In genomic region chr2:110173523-110173922, GRCh38 we compare ENCODE assay signal across 1 cellular context.
TF ChIP-seq lines count a peak whose summit lies in the region.

No MANE protein-coding gene starts in this region.

TF ChIP-seq in HepG2, 621 proteins besides CTCF, POLR2A, EP300 and RAD21:
- TF ChIP-seq ZNF674 (CRISPR knock-in tag; IDR thresholded peaks at IDR 0.05; ENCODE audit: low read depth) = no peak
- TF ChIP-seq YEATS2 (CRISPR knock-in tag; IDR thresholded peaks at IDR 0.05; ENCODE audit: borderline replicate concordance) = no peak
- TF ChIP-seq GPBP1L1 (CRISPR knock-in tag; IDR thresholded peaks at IDR 0.05) = no peak
- no peak for TF ChIP-seq BORCS8-MEF2B (CRISPR knock-in tag; IDR thresholded peaks at IDR 0.05)
- no peak for TF ChIP-seq SMAD1 (CRISPR knock-in tag; IDR thresholded peaks at IDR 0.05; ENCODE audit: borderline replicate concordance, low read depth)
- TF ChIP-seq REST (IDR thresholded peaks at IDR 0.05; ENCODE audit: borderline replicate concordance in 1 of 2, low read depth in 1 of 2, low read length in 2 of 2) = no peak
- TF ChIP-seq ZBTB39 (CRISPR knock-in tag; IDR thresholded peaks at IDR 0.05) = no peak
- no peak for TF ChIP-seq ZNF816 (CRISPR knock-in tag; IDR thresholded peaks at IDR 0.05; ENCODE audit: borderline replicate concordance)
- TF ChIP-seq ZNF549 (CRISPR knock-in tag; IDR thresholded peaks at IDR 0.05) = no peak
- no peak for TF ChIP-seq CBX5 (CRISPR knock-in tag; IDR thresholded peaks at IDR 0.05; ENCODE audit: borderline replicate concordance)
- TF ChIP-seq HOXA5 (CRISPR knock-in tag; IDR thresholded peaks at IDR 0.05) = no peak
- no peak for TF ChIP-seq JUNB (CRISPR knock-in tag; IDR thresholded peaks at IDR 0.05; ENCODE audit: borderline replicate concordance)
- no peak for TF ChIP-seq NONO (IDR thresholded peaks at IDR 0.05)
- no peak for TF ChIP-seq NONO (CRISPR knock-in tag; conservative IDR thresholded peaks at IDR 0.05)
- no peak for TF ChIP-seq SAFB2 (CRISPR knock-in tag; IDR thresholded peaks at IDR 0.05; ENCODE audit: borderline replicate concordance, low read depth)
- no peak for TF ChIP-seq ZBTB8A (CRISPR knock-in tag; IDR thresholded peaks at IDR 0.05; ENCODE audit: borderline replicate concordance, low read depth)
- TF ChIP-seq HCFC1 (IDR thresholded peaks at IDR 0.05; ENCODE audit: low read depth, low read length) = no peak
- TF ChIP-seq ZNF530 (CRISPR knock-in tag; IDR thresholded peaks at IDR 0.05; ENCODE audit: low read depth) = no peak
- no peak for TF ChIP-seq ZNF563 (CRISPR knock-in tag; IDR thresholded peaks at IDR 0.05)
